Comparison of ENCODE assay signal across 8 cellular contexts in the genomic region with DNA sequence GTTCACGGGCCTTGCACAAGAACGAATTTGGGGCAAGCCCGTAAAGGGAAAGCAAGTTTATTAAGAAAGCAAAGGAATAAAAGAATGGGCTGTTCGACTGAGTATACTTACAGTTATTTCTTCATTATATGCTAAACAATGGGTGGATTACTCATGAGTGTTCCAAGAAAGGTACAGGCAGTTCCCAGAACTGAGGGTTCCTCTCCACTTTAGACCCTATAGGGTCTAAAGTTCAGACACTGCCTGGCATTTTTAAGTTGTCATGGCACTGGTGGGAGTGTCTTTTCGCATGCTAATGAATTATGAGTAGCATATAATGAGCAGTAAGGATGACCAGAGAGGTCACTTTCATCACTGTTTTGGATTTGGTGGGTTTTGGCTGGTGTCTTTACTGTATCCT. TPM values are rescaled to one million over a fixed set of nuclear protein-coding genes. Genes with fewer than 3 reads are reported as not detected.
"Had no signal": no experiment of that assay in that cellular context is flagged by ENCODE, and none has a peak within 500 bp of the region (broad histone marks: within the 10 kb centered on the region; RNA-seq: fewer than 3 reads in every experiment).

No MANE protein-coding gene starts in this region.

RNA-seq across cellular contexts. Expression of gene ARHGEF35, which starts 9.7 kb away (rescaled TPM):
- total RNA-seq: IMR-90 had no signal

RNA-seq across cellular contexts. Expression of gene CTAGE4, which starts 22.0 kb away (rescaled TPM):
- total RNA-seq: HepG2, IMR-90, SJSA1 had no signal

RNA-seq across cellular contexts. Expression of gene OR2A42, which starts 34.1 kb away (rescaled TPM):
- total RNA-seq: HepG2, HT1080, IMR-90, NCI-H460, PC-9, Peyer's patch, Right ventricle myocardium superior, SJSA1 had no signal

RNA-seq across cellular contexts. Expression of gene OR2A7, which starts 59.3 kb away (rescaled TPM):
- total RNA-seq: HepG2, HT1080, IMR-90, NCI-H460, SJSA1 had no signal
